In genomic region chr7:131546583-131547111, GRCh38 we compare ENCODE assay signal across 8 cellular contexts. TPM values are rescaled to one million over a fixed set of nuclear protein-coding genes. Genes with fewer than 3 reads are reported as not detected.
DNase-seq lines count a peak whose midpoint lies in the region; ATAC-seq and TF ChIP-seq lines count a peak whose summit lies in the region.

No MANE protein-coding gene starts in this region.

- no peak overlapping the region for H3K23ac ChIP-seq in mesenchymal stem cell (ENCODE audit: low read length in 2 of 2)

- no peak overlapping the region for H3K4me3 Mint-ChIP-seq in naive thymus-derived CD8-positive, alpha-beta T cell

- no peak overlapping the region for H3K4ac ChIP-seq in mesenchymal stem cell (ENCODE audit: low read depth in 1 of 2, low read length in 2 of 2)

- 75% methylated on average over 12 of the region's 12 CpGs for WGBS in mesenchymal stem cell

- H2BK120ac ChIP-seq in mesenchymal stem cell (ENCODE audit: low read depth, low read length): no peak overlapping the region

- no peaks in the 10 kb centered on the region for H3K9me3 Mint-ChIP-seq in naive thymus-derived CD8-positive, alpha-beta T cell

- peak; percentile 89 for TF ChIP-seq CTCF in GM12874 (IDR thresholded peaks at IDR 0.05; ENCODE audit: insufficient read depth, low read depth, low read length)
- TF ChIP-seq CTCF in cardiac fibroblast (IDR thresholded peaks at IDR 0.05; ENCODE audit: low read depth, low read length): peak; percentile 83

- H3K14ac ChIP-seq in mesenchymal stem cell (ENCODE audit: low read length in 2 of 2): no peak overlapping the region

- no peaks in the 10 kb centered on the region for H3K27me3 ChIP-seq in SJCRH30
- H3K27me3 ChIP-seq in mesenchymal stem cell (ENCODE audit: control insufficient read depth in 1 of 2, insufficient read depth in 1 of 2, low read length in 2 of 2): peaks cover 0 to 16% of the 10 kb centered on the region in 2 experiments

- POLR2A ChIA-PET in naive thymus-derived CD8-positive, alpha-beta T cell (lab: Charles Lee): no interaction called here

- no peak overlapping the region for H2AFZ ChIP-seq in mesenchymal stem cell (ENCODE audit: low read depth, low read length)

- no peak overlapping the region for H3K18ac ChIP-seq in mesenchymal stem cell (ENCODE audit: low read depth in 1 of 2, low read length in 2 of 2)

- DNase-seq in A172 (ENCODE audit: low spot score) (peak; percentile 79), SJCRH30 (peak; percentile 59 to 80), cardiac fibroblast (ENCODE audit: low read depth in 2 of 2) (peak in 1 of 2 donors; percentile 35), mesenchymal stem cell (no peak)
- peak in 8 of 10 donors; percentile 10 to 49 (median 26) for DNase-seq in naive thymus-derived CD8-positive, alpha-beta T cell

- no peak overlapping the region for H2BK5ac ChIP-seq in mesenchymal stem cell (ENCODE audit: low read depth, low read length, poor library complexity, severe bottlenecking)

- H3K4me1 ChIP-seq in SJCRH30 (peaks cover 24% of the 10 kb centered on the region), mesenchymal stem cell (ENCODE audit: control insufficient read depth, insufficient read depth, low read depth, low read length) (peaks cover 11% of the 10 kb centered on the region)

- no peak overlapping the region for H2AK5ac ChIP-seq in mesenchymal stem cell (ENCODE audit: low read length, severe bottlenecking)

- H3K79me1 ChIP-seq in mesenchymal stem cell (replicated peaks; ENCODE audit: low read length, poor library complexity, severe bottlenecking): no peaks in the 10 kb centered on the region

- no peaks in the 10 kb centered on the region for H3K36me3 Mint-ChIP-seq in naive thymus-derived CD8-positive, alpha-beta T cell

- H3K4me3 ChIP-seq in SJCRH30 (no peak overlapping the region), cardiac fibroblast (replicated peaks in 1 of 2; ENCODE audit: low read depth in 2 of 2, low read length in 2 of 2) (no peak overlapping the region), mesenchymal stem cell (ENCODE audit: insufficient read depth in 1 of 2, low read depth in 1 of 2, low read length in 2 of 2) (no peak overlapping the region)

- no peak overlapping the region for H2BK12ac ChIP-seq in mesenchymal stem cell (ENCODE audit: low read length in 2 of 2)

- H3K27me3 Mint-ChIP-seq in naive thymus-derived CD8-positive, alpha-beta T cell: peaks cover 0 to 17% (median 9%) of the 10 kb centered on the region in 5 donors

- H3K27ac Mint-ChIP-seq in naive thymus-derived CD8-positive, alpha-beta T cell: no peak overlapping the region

- no peak overlapping the region for H4K91ac ChIP-seq in mesenchymal stem cell (ENCODE audit: low read length)

- H3K9me3 ChIP-seq in SJCRH30 (replicated peaks) (no peaks in the 10 kb centered on the region), mesenchymal stem cell (ENCODE audit: control insufficient read depth, low read length) (no peaks in the 10 kb centered on the region)

- no peak overlapping the region for H3K4me2 ChIP-seq in mesenchymal stem cell (ENCODE audit: low read length, poor library complexity, severe bottlenecking)

- H2BK15ac ChIP-seq in mesenchymal stem cell (ENCODE audit: low read depth, poor library complexity, severe bottlenecking): no peak overlapping the region

- no peak overlapping the region for H4K8ac ChIP-seq in mesenchymal stem cell (ENCODE audit: low read length)

- no peak overlapping the region for H3K9ac ChIP-seq in mesenchymal stem cell (ENCODE audit: low read length)

- H3K4me1 Mint-ChIP-seq in naive thymus-derived CD8-positive, alpha-beta T cell: peaks cover 0 to 7% (median 2%) of the 10 kb centered on the region in 4 donors

- H3K36me3 ChIP-seq in SJCRH30 (peaks cover 5% of the 10 kb centered on the region; the same call in 1 of the 2 replicates), mesenchymal stem cell (ENCODE audit: control insufficient read depth in 1 of 2, insufficient read depth in 2 of 2, low read depth in 1 of 2, low read length in 2 of 2) (no peaks in the 10 kb centered on the region)

- H3K27ac ChIP-seq in SJCRH30 (no peak overlapping the region), mesenchymal stem cell (ENCODE audit: low read length, poor library complexity, severe bottlenecking) (no peak overlapping the region)

- ATAC-seq in naive thymus-derived CD8-positive, alpha-beta T cell: peak; percentile 30 to 44
- ATAC-seq in HG03460 (IDR thresholded peaks at IDR 0.05; ENCODE audit: unreplicated experiment) (no peak), HG03378 (IDR thresholded peaks at IDR 0.05; ENCODE audit: unreplicated experiment) (no peak)

RNA-seq across cellular contexts. Expression of gene PODXL, which starts 9.8 kb away (rescaled TPM):
- total RNA-seq in A172 (2014; rRNA removed; shearing (Covaris generic)): 446 and 531 TPM in 2 replicates
- total RNA-seq in SJCRH30 (2014; rRNA removed; shearing (Covaris generic)): 71.1 and 78.1 TPM in 2 replicates
- under 1 TPM; 0.27 to 0.57 TPM for total RNA-seq in naive thymus-derived CD8-positive, alpha-beta T cell
- under 1 TPM; 0.08 to 0.10 (median 0.09) TPM for polyA plus RNA-seq in naive thymus-derived CD8-positive, alpha-beta T cell
- 1.1 TPM for polyA plus RNA-seq in mesenchymal stem cell (2013, experiment 1 of 2)
- 1.1 TPM for polyA plus RNA-seq in mesenchymal stem cell (2013, experiment 2 of 2)

Comparison
In these comparisons a context has a peak if more than half of its experiments do, and no peak if none do; other contexts are left out.
1. ATAC-seq: peak in naive thymus-derived CD8-positive, alpha-beta T cell (2 of 2); none in HG03460 (single experiment) and HG03378 (single experiment).
2. RNA of gene PODXL, which starts 9.8 kb away (total RNA-seq): 446 to 531 TPM in A172 and 71.1 to 78.1 TPM in SJCRH30; 0.27 to 0.57 TPM in naive thymus-derived CD8-positive, alpha-beta T cell; every median in the first group is over 10 times any median in the second.